Comparison of ENCODE assay signal across 8 cellular contexts in the genomic region with DNA sequence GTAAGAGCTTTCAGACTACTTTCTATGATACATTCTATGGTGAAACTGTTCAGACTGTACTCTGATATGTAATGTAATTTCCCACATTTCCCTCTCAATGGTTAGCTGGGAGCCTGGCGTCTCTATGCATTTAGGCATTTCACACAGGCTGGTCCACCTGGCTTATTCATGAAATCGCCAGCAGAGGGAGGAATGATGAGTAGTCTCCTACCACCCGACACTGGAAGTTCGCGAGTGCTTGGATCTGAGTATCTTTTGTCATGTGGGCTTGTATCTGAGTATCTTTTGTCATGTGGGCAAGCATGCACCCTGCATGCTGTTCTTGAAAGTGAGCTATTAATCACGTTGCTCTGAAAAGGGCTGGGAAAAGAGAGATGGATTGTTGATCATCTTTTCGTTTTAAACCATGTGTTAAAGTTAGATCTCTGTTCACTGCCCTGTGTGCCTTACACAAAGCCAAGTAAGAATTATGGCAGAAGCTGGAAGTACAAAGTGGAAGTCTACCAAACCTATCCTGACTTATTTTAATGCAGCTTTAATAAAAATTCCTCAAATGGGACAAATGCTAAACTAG.
DNase-seq lines count a peak whose midpoint lies in the region; ATAC-seq and TF ChIP-seq lines count a peak whose summit lies in the region.

No MANE protein-coding gene starts in this region.

- DNase-seq in A172 (ENCODE audit: low spot score): peak; percentile 52
- peak; percentile 45 for DNase-seq in NCI-H460 (ENCODE audit: extremely low read depth, low read depth)
- DNase-seq in ecto neural progenitor cell (ENCODE audit: low spot score): peak; percentile 74
- peak; percentile 53 for DNase-seq in neural crest cell (ENCODE audit: low read depth, low spot score)

- H3K27ac Mint-ChIP-seq in neural crest cell (ENCODE audit: unreplicated experiment): no peak overlapping the region

- no peak overlapping the region for H3K4me3 Mint-ChIP-seq in neural crest cell

- ATAC-seq in HG03354 (IDR thresholded peaks at IDR 0.05; ENCODE audit: poor library complexity, severe bottlenecking, unreplicated experiment): no peak
- no peak for ATAC-seq in HG03097 (IDR thresholded peaks at IDR 0.05; ENCODE audit: low FRiP score, unreplicated experiment)
- ATAC-seq in HG02610 (IDR thresholded peaks at IDR 0.05; ENCODE audit: unreplicated experiment): no peak

- no peak overlapping the region for H3K4me3 ChIP-seq in GM12875 (ENCODE audit: low read depth, low read length)

- TF ChIP-seq CTCF in GM12875 (IDR thresholded peaks at IDR 0.05; ENCODE audit: borderline replicate concordance, insufficient read depth, low read depth, low read length): peak; percentile 35; the same call in 1 of the 2 replicates
- peak; percentile 68 for TF ChIP-seq CTCF in neural crest cell (conservative IDR thresholded peaks at IDR 0.05)

- H3K36me3 Mint-ChIP-seq in neural crest cell (ENCODE audit: low read depth): peaks cover 2% of the 10 kb centered on the region

- peaks cover 3% of the 10 kb centered on the region for H3K4me1 Mint-ChIP-seq in neural crest cell

- peaks cover 2% of the 10 kb centered on the region for H3K27me3 Mint-ChIP-seq in neural crest cell (ENCODE audit: low read depth)

- H3K9me3 Mint-ChIP-seq in neural crest cell: no peaks in the 10 kb centered on the region
